Comparison of ENCODE assay signal across 1 cellular context in genomic region chr21:34554670-34555069, GRCh38. TPM values are rescaled to one million over a fixed set of nuclear protein-coding genes. Genes with fewer than 3 reads are reported as not detected.
"Had no signal": no experiment of that assay in that cellular context is flagged by ENCODE, and none has a peak within 500 bp of the region (broad histone marks: within the 10 kb centered on the region; RNA-seq: fewer than 3 reads in every experiment).

No MANE protein-coding gene starts in this region.

RNA-seq across cellular contexts. Expression of gene KCNE1, which starts 42.7 kb away (rescaled TPM):
- total RNA-seq: epithelial cell of proximal tubule had no signal
